ENCODE assay signal across 25 cellular contexts in the genomic region with DNA sequence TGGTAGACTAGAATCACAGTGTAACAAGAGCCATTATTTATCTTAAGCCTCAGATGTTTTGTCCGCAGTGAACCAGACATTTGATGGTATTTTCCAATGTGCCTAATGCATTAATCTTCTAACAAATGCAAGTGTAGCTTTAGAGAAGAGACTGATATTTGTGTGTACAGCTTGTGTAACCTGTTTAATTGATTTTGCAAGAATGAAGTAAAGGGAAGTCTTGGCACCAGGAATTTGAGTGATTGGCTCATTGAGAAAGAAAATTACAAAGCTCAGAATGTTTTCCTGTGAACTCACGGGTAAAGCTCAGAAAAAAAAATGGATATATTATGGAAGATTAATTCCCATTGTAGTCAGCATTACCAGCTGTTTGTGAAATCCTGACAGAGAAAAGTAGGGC.
"Had no signal": no experiment of that assay in that cellular context is flagged by ENCODE, and none has a peak within 500 bp of the region (broad histone marks: within the 10 kb centered on the region; RNA-seq: fewer than 3 reads in every experiment).

No MANE protein-coding gene starts in this region.

- DNase-seq: activated B cell treated with CpG ODN at 0.5 μM for 24 hours; activated CD4-positive, alpha-beta T cell treated with anti-CD3 and anti-CD28 coated beads for 36 hours; activated CD4-positive, alpha-beta T cell treated with anti-CD3 and anti-CD28 coated beads, Interleukin-2, amount 50 U/mL, for 4 hours; activated CD8-positive, alpha-beta memory T cell treated with anti-CD3 and anti-CD28 coated beads, Interleukin-2, amount 50 U/mL, for 48 hours; activated naive CD4-positive, alpha-beta T cell; activated T-cell treated with anti-CD3 and anti-CD28 coated beads, Interleukin-2, amount 50 U/mL, for 4 hours; adrenal gland; brain microvascular endothelial cell; central memory CD4-positive, alpha-beta T cell; effector memory CD4-positive, alpha-beta T cell; foreskin melanocyte; kidney; mammary epithelial cell; naive thymus-derived CD8-positive, alpha-beta T cell; retina; sigmoid colon; stimulated activated CD4-positive, alpha-beta T cell treated with anti-CD3 and anti-CD28 coated beads, Interleukin-15, amount 100 ng/mL, for 24 hours; transverse colon; uterus had no signal

- H3K36me3 ChIP-seq: adrenal gland, ascending aorta, brain microvascular endothelial cell, sigmoid colon, transverse colon, uterus had no signal

- H3K27ac ChIP-seq: adrenal gland, ascending aorta, brain microvascular endothelial cell, sigmoid colon, transverse colon, uterus had no signal

- H3K4me1 ChIP-seq: ascending aorta, sigmoid colon, transverse colon, uterus had no signal

- FAIRE-seq: colon, endothelial cell of umbilical vein, kidney had no signal

- H3K4me3 ChIP-seq: adrenal gland, ascending aorta, sigmoid colon, smooth muscle cell, transverse colon, uterus had no signal

- H3K9me3 ChIP-seq: adrenal gland, ascending aorta, sigmoid colon, transverse colon, uterus had no signal

- H3K27me3 ChIP-seq: adrenal gland, ascending aorta, brain microvascular endothelial cell, sigmoid colon, uterus had no signal

- ATAC-seq: activated CD4-positive, alpha-beta T cell treated with anti-CD3 and anti-CD28 coated beads for 36 hours; activated T-cell treated with anti-CD3 and anti-CD28 coated beads, Interleukin-2, amount 50 U/mL, for 4 hours; esophagus mucosa; naive thymus-derived CD8-positive, alpha-beta T cell; stimulated activated memory B cell treated with anti-CD40 and anti-IgM and Interleukin-4, amounts not matched to agents 10 μg/mL and 1 μg/mL and 100 μg/mL, for 72 hours had no signal
